In genomic region chr7:143325215-143325614, GRCh38 we compare ENCODE assay signal across 13 cellular contexts. TPM values are rescaled to one million over a fixed set of nuclear protein-coding genes. Genes with fewer than 3 reads are reported as not detected.
DNase-seq lines count a peak whose midpoint lies in the region; ATAC-seq, FAIRE-seq and TF ChIP-seq lines count a peak whose summit lies in the region.
"Had no signal": no experiment of that assay in that cellular context is flagged by ENCODE, and none has a peak within 500 bp of the region (broad histone marks: within the 10 kb centered on the region; RNA-seq: fewer than 3 reads in every experiment).

No MANE protein-coding gene starts in this region.

- no peak for TF ChIP-seq POLR2A in GM12878 (IDR thresholded peaks at IDR 0.05; ENCODE audit: low read depth, low read length)

- H3K36me3 ChIP-seq in GM12878 (ENCODE audit: control insufficient read depth in 2 of 2, insufficient read depth in 2 of 2, low read length in 1 of 2), result no peaks in the 10 kb centered on the region
- H3K36me3 ChIP-seq: BLaER1 treated with 17β-estradiol and CSF1 and Interleukin-3, amounts not matched to agents 10 nM and 100 nM; thoracic aorta had no signal

- no peak for TF ChIP-seq RAD21 in GM12878 (IDR thresholded peaks at IDR 0.05; ENCODE audit: insufficient read depth, low read depth, low read length)

- POLR2A ChIA-PET in GM12878 (lab: Charles Lee), result no interaction called here

- RAD21 ChIA-PET in GM12878 (lab: Charles Lee; ENCODE audit: unreplicated experiment), result no interaction called here

- ATAC-seq in GM19438 (IDR thresholded peaks at IDR 0.05; ENCODE audit: low read depth, unreplicated experiment) (peak; percentile 41), HG03039 (IDR thresholded peaks at IDR 0.05; ENCODE audit: unreplicated experiment) (peak; percentile 48), GM12878 (peak; percentile 35; the same call in 1 of the 3 replicates), Right ventricle myocardium superior (ENCODE audit: poor library complexity) (no peak)

- DNase-seq in EH (ENCODE audit: low read depth) (peak; percentile 51), GM12878 (ENCODE audit: low read depth, low spot score) (no peak), GDM1 (lab: John Stamatoyannopoulos, UW) (no peak), islet precursor cell (no peak), Right ventricle myocardium superior (no peak), cardiac septum (ENCODE audit: low spot score) (no peak)
- DNase-seq: anterior cingulate cortex, endodermal cell, NCI-H1436 had no signal

- no TSS peak for BruUV-seq in GM12878 (replicated peaks; lab: Mats Ljungman, UMichigan)

- in situ Hi-C loops in GM12878 (cut with MboI), result no loop called here

- CTCF ChIA-PET in GM12878 (lab: Yijun Ruan, JAX), result interaction anchor here (0.7 to 2.3 kb wide), 6 partner anchors 10 to 85 kb away, joined by 3 to 8 read pairs (median 5); partner anchors contain the start of gene GSTK1

- H2AFZ ChIP-seq in GM12878 (ENCODE audit: control insufficient read depth, low read depth, low read length), result no peak overlapping the region

- no peak for TF ChIP-seq CTCF in GM12878 (IDR thresholded peaks at IDR 0.05 in 2 of 3, conservative IDR thresholded peaks at IDR 0.05 in 1 of 3; ENCODE audit: control insufficient read depth in 2 of 3, extremely low read depth in 1 of 3, insufficient read depth in 1 of 3, low read depth in 3 of 3, low read length in 3 of 3)

- H3K9me3 ChIP-seq in GM12878 (replicated peaks; ENCODE audit: control insufficient read depth, insufficient read depth, low read length), result no peaks in the 10 kb centered on the region
- H3K9me3 ChIP-seq: BLaER1 treated with 17β-estradiol and CSF1 and Interleukin-3, amounts not matched to agents 10 nM and 100 nM; thoracic aorta had no signal

- SMC1A ChIA-PET in GM12878 (lab: Charles Lee; ENCODE audit: uncharacterized antibody, unreplicated experiment), result interaction anchor here (1.3 kb wide), 1 partner anchor 85 kb away, joined by 5 read pairs; no protein-coding TSS in a partner anchor

- H3K79me2 ChIP-seq in GM12878 (ENCODE audit: control insufficient read depth, insufficient read depth, low read length), result no peaks in the 10 kb centered on the region

- peaks cover 10% of the 10 kb centered on the region; the same call in 1 of the 2 replicates for H3K4me1 ChIP-seq in GM12878 (ENCODE audit: control insufficient read depth, insufficient read depth, low read length)

- intact Hi-C loops in GM12878 (cut with micrococcal nuclease; ENCODE audit: unreplicated experiment) (loop anchor here (5.0 kb wide), 1 partner anchor 42 kb away; no protein-coding TSS in a partner anchor), Right ventricle myocardium superior (cut with DNase I) (loop anchor here (10.0 kb wide), 1 partner anchor 90 kb away; no protein-coding TSS in a partner anchor), cardiac septum (cut with DNase I) (no loop called here)

- no peak overlapping the region for H3K4me3 ChIP-seq in GM12878
- H3K4me3 ChIP-seq: BLaER1 treated with 17β-estradiol and CSF1 and Interleukin-3, amounts not matched to agents 10 nM and 100 nM; thoracic aorta had no signal

- H3K27me3 ChIP-seq in GM12878 (replicated peaks in 1 of 2; ENCODE audit: control insufficient read depth in 2 of 2, insufficient read depth in 2 of 2, low read length in 1 of 2), result no peaks in the 10 kb centered on the region
- H3K27me3 ChIP-seq: BLaER1 treated with 17β-estradiol and CSF1 and Interleukin-3, amounts not matched to agents 10 nM and 100 nM had no signal

- no peak for TF ChIP-seq EP300 in GM12878 (IDR thresholded peaks at IDR 0.05; ENCODE audit: borderline replicate concordance in 1 of 2, control insufficient read depth in 1 of 2, low read depth in 2 of 2, low read length in 2 of 2)

- peak; percentile 18 for FAIRE-seq in GM12878 (lab: Jason Lieb, UNC)

- 5% methylated on average over 1 of the region's 1 CpG for WGBS in GM12878 (ENCODE audit: insufficient coverage, insufficient replicate concordance, low lambda C conversion rate, missing lambda C conversion rate)

- H3K27ac ChIP-seq in GM12878 (ENCODE audit: control insufficient read depth, insufficient read depth), result no peak overlapping the region
- H3K27ac ChIP-seq: BLaER1 treated with 17β-estradiol and CSF1 and Interleukin-3, amounts not matched to agents 10 nM and 100 nM; thoracic aorta had no signal

- peak overlapping the region; percentile 20; the same call in 1 of the 2 replicates for H3K4me2 ChIP-seq in GM12878 (ENCODE audit: control insufficient read depth, insufficient read depth)

- no peak overlapping the region for H3K9ac ChIP-seq in GM12878 (ENCODE audit: control insufficient read depth, insufficient read depth, low read length)

- no peaks in the 10 kb centered on the region for H4K20me1 ChIP-seq in GM12878 (ENCODE audit: control insufficient read depth, insufficient read depth)
- H4K20me1 ChIP-seq: BLaER1 treated with 17β-estradiol and CSF1 and Interleukin-3, amounts not matched to agents 10 nM and 100 nM had no signal

RNA-seq across cellular contexts. Expression of gene CLCN1, which starts 9.3 kb away (rescaled TPM):
- not detected in 2 replicates for total RNA-seq in GM12878 (2013; cell fraction: nucleolus; rRNA removed)
- total RNA-seq in GM12878 (2014; rRNA removed) (not detected in 2 replicates), GM12878 (2014; rRNA removed; fragmentation: Illumina TruSeq; extraction: Trizol) (not detected in 2 replicates), GM12878 (2021) (not detected in 2 replicates), Right ventricle myocardium superior (0.08 TPM), cardiac septum (not detected)
- polyA plus RNA-seq in GM12878 (2011; ENCODE audit: low read depth), result not detected
- polyA plus RNA-seq in GM12878 (2011; rRNA removed) (not detected in 2 replicates), GM12878 (2014; fragmentation: Illumina TruSeq; extraction: Trizol) (not detected in 2 replicates), GM12878 (2014; fragmentation: Nextera tagmentation; extraction: Ambion mirVana) (not detected), GM12878 (2014; rRNA removed) (0.04 TPM in 1 of 2 replicates, not detected in the other), GM12878 (2016; fragmentation: Nextera tagmentation; extraction: Ambion mirVana) (under 1 TPM in 1 of 2 experiments, not detected in 1; 0.30 TPM)
- polyA plus RNA-seq in GM12878 (2011; cell fraction: cytosol; rRNA removed), result not detected in 2 replicates
- not detected in 2 replicates for polyA plus RNA-seq in GM12878 (2011; cell fraction: nucleus; rRNA removed)
- polyA plus RNA-seq in GM12878 (2012), result not detected in 2 replicates
- polyA minus RNA-seq in GM12878 (2011; rRNA and poly(A)+ RNA removed), result not detected in 2 replicates
- not detected in 2 replicates for polyA minus RNA-seq in GM12878 (2011; cell fraction: cytosol; rRNA and poly(A)+ RNA removed)
- not detected in 2 replicates for polyA minus RNA-seq in GM12878 (2011; cell fraction: nucleus; rRNA and poly(A)+ RNA removed)

RNA-seq across cellular contexts. Expression of gene CASP2, which starts 37.1 kb away (rescaled TPM):
- 35.5 and 39.3 TPM in 2 replicates for total RNA-seq in GM12878 (2013; cell fraction: nucleolus; rRNA removed)
- total RNA-seq in GM12878 (2014; rRNA removed) (20.2 and 20.9 TPM in 2 replicates), GM12878 (2014; rRNA removed; fragmentation: Illumina TruSeq; extraction: Trizol) (14.1 and 14.2 TPM in 2 replicates), GM12878 (2021) (56.1 and 60.4 TPM in 2 replicates), Right ventricle myocardium superior (11.1 TPM), cardiac septum (12.6 TPM)
- polyA plus RNA-seq in GM12878 (2011; ENCODE audit: low read depth), result 18.0 TPM
- polyA plus RNA-seq in GM12878 (2011; rRNA removed) (19.6 and 33.5 TPM in 2 replicates), GM12878 (2014; fragmentation: Illumina TruSeq; extraction: Trizol) (35.9 and 36.1 TPM in 2 replicates), GM12878 (2014; fragmentation: Nextera tagmentation; extraction: Ambion mirVana) (10 to 100 TPM; 12.1 to 17.4 TPM), GM12878 (2014; rRNA removed) (21.0 and 22.3 TPM in 2 replicates), GM12878 (2016; fragmentation: Nextera tagmentation; extraction: Ambion mirVana) (10 to 100 TPM; 30.1 to 34.1 TPM)
- polyA plus RNA-seq in GM12878 (2011; cell fraction: cytosol; rRNA removed), result 28.9 and 30.0 TPM in 2 replicates
- 28.2 and 35.4 TPM in 2 replicates for polyA plus RNA-seq in GM12878 (2011; cell fraction: nucleus; rRNA removed)
- 17.0 and 18.4 TPM in 2 replicates for polyA plus RNA-seq in GM12878 (2012)
- 84.9 and 89.5 TPM in 2 replicates for polyA minus RNA-seq in GM12878 (2011; rRNA and poly(A)+ RNA removed)
- 26.5 and 27.5 TPM in 2 replicates for polyA minus RNA-seq in GM12878 (2011; cell fraction: cytosol; rRNA and poly(A)+ RNA removed)
- 17.5 and 29.6 TPM in 2 replicates for polyA minus RNA-seq in GM12878 (2011; cell fraction: nucleus; rRNA and poly(A)+ RNA removed)

RNA-seq across cellular contexts. Expression of gene FAM131B, which starts 37.3 kb away (rescaled TPM):
- not detected in 2 replicates for total RNA-seq in GM12878 (2013; cell fraction: nucleolus; rRNA removed)
- not detected in 2 replicates for total RNA-seq in GM12878 (2014; rRNA removed)
- not detected in 2 replicates for total RNA-seq in GM12878 (2014; rRNA removed; fragmentation: Illumina TruSeq; extraction: Trizol)
- 0.05 and 0.13 TPM in 2 replicates for total RNA-seq in GM12878 (2021)
- polyA plus RNA-seq in GM12878 (2011; ENCODE audit: low read depth), result not detected
- polyA plus RNA-seq in GM12878 (2011; rRNA removed), result 0.03 TPM in 1 of 2 replicates, not detected in the other
- 0.03 TPM in 2 replicates for polyA plus RNA-seq in GM12878 (2011; cell fraction: cytosol; rRNA removed)
- 0.03 and 0.04 TPM in 2 replicates for polyA plus RNA-seq in GM12878 (2011; cell fraction: nucleus; rRNA removed)
- not detected in 2 replicates for polyA plus RNA-seq in GM12878 (2012)
- not detected in 2 replicates for polyA plus RNA-seq in GM12878 (2014; fragmentation: Illumina TruSeq; extraction: Trizol)
- not detected for polyA plus RNA-seq in GM12878 (2014; fragmentation: Nextera tagmentation; extraction: Ambion mirVana)
- polyA plus RNA-seq in GM12878 (2014; rRNA removed), result not detected in 2 replicates
- not detected for polyA plus RNA-seq in GM12878 (2016; fragmentation: Nextera tagmentation; extraction: Ambion mirVana)
- polyA minus RNA-seq in GM12878 (2011; rRNA and poly(A)+ RNA removed), result 0.05 and 0.15 TPM in 2 replicates
- not detected in 2 replicates for polyA minus RNA-seq in GM12878 (2011; cell fraction: cytosol; rRNA and poly(A)+ RNA removed)
- 0.10 TPM in 1 of 2 replicates, not detected in the other for polyA minus RNA-seq in GM12878 (2011; cell fraction: nucleus; rRNA and poly(A)+ RNA removed)
- 0.59 TPM for total RNA-seq in Right ventricle myocardium superior
- total RNA-seq in cardiac septum, result 0.19 TPM

RNA-seq across cellular contexts. Expression of gene TMEM139, which starts 40.5 kb away (rescaled TPM):
- total RNA-seq in GM12878 (2013; cell fraction: nucleolus; rRNA removed), result not detected in 2 replicates
- not detected in 2 replicates for total RNA-seq in GM12878 (2014; rRNA removed)
- 0.31 TPM in 1 of 2 replicates, not detected in the other for total RNA-seq in GM12878 (2014; rRNA removed; fragmentation: Illumina TruSeq; extraction: Trizol)
- not detected in 2 replicates for total RNA-seq in GM12878 (2021)
- polyA plus RNA-seq in GM12878 (2011; ENCODE audit: low read depth), result 0.39 TPM
- polyA plus RNA-seq in GM12878 (2011; rRNA removed), result not detected in 2 replicates
- polyA plus RNA-seq in GM12878 (2011; cell fraction: cytosol; rRNA removed), result 0.12 TPM in 1 of 2 replicates, not detected in the other
- polyA plus RNA-seq in GM12878 (2011; cell fraction: nucleus; rRNA removed), result 0.06 TPM in 1 of 2 replicates, not detected in the other
- 0.08 and 0.45 TPM in 2 replicates for polyA plus RNA-seq in GM12878 (2012)
- polyA plus RNA-seq in GM12878 (2014; fragmentation: Illumina TruSeq; extraction: Trizol), result not detected in 2 replicates
- polyA plus RNA-seq in GM12878 (2014; fragmentation: Nextera tagmentation; extraction: Ambion mirVana), result not detected
- polyA plus RNA-seq in GM12878 (2014; rRNA removed), result not detected in 2 replicates
- not detected for polyA plus RNA-seq in GM12878 (2016; fragmentation: Nextera tagmentation; extraction: Ambion mirVana)
- not detected in 2 replicates for polyA minus RNA-seq in GM12878 (2011; rRNA and poly(A)+ RNA removed)
- polyA minus RNA-seq in GM12878 (2011; cell fraction: cytosol; rRNA and poly(A)+ RNA removed), result 2.3 and 3.1 TPM in 2 replicates
- 0.24 TPM in 1 of 2 replicates, not detected in the other for polyA minus RNA-seq in GM12878 (2011; cell fraction: nucleus; rRNA and poly(A)+ RNA removed)
- total RNA-seq in Right ventricle myocardium superior, result 16.1 TPM
- total RNA-seq in cardiac septum, result 6.9 TPM

RNA-seq across cellular contexts. Expression of gene ZYX, which starts 55.9 kb away (rescaled TPM):
- 12.6 and 17.0 TPM in 2 replicates for total RNA-seq in GM12878 (2013; cell fraction: nucleolus; rRNA removed)
- total RNA-seq in GM12878 (2014; rRNA removed), result 16.5 and 23.2 TPM in 2 replicates
- 11.8 and 16.6 TPM in 2 replicates for total RNA-seq in GM12878 (2014; rRNA removed; fragmentation: Illumina TruSeq; extraction: Trizol)
- 90.5 and 100 TPM in 2 replicates for total RNA-seq in GM12878 (2021)
- 32.5 TPM for polyA plus RNA-seq in GM12878 (2011; ENCODE audit: low read depth)
- polyA plus RNA-seq in GM12878 (2011; rRNA removed), result 2.4 and 4.5 TPM in 2 replicates
- 9.0 and 12.3 TPM in 2 replicates for polyA plus RNA-seq in GM12878 (2011; cell fraction: cytosol; rRNA removed)
- polyA plus RNA-seq in GM12878 (2011; cell fraction: nucleus; rRNA removed), result 41.0 and 61.8 TPM in 2 replicates
- 61.2 and 77.5 TPM in 2 replicates for polyA plus RNA-seq in GM12878 (2012)
- 28.2 and 44.0 TPM in 2 replicates for polyA plus RNA-seq in GM12878 (2014; fragmentation: Illumina TruSeq; extraction: Trizol)
- 1 to 10 TPM; 2.1 to 4.0 TPM for polyA plus RNA-seq in GM12878 (2014; fragmentation: Nextera tagmentation; extraction: Ambion mirVana)
- 32.0 and 47.3 TPM in 2 replicates for polyA plus RNA-seq in GM12878 (2014; rRNA removed)
- 10 to 100 TPM; 66.5 to 82.3 TPM for polyA plus RNA-seq in GM12878 (2016; fragmentation: Nextera tagmentation; extraction: Ambion mirVana)
- 9.9 and 16.7 TPM in 2 replicates for polyA minus RNA-seq in GM12878 (2011; rRNA and poly(A)+ RNA removed)
- polyA minus RNA-seq in GM12878 (2011; cell fraction: cytosol; rRNA and poly(A)+ RNA removed), result 23.9 and 26.0 TPM in 2 replicates
- polyA minus RNA-seq in GM12878 (2011; cell fraction: nucleus; rRNA and poly(A)+ RNA removed), result 24.9 and 40.2 TPM in 2 replicates
- total RNA-seq in Right ventricle myocardium superior, result 69.8 TPM
- 126 TPM for total RNA-seq in cardiac septum
